21 cellular contexts compared by ENCODE assay signal in the genomic region with DNA sequence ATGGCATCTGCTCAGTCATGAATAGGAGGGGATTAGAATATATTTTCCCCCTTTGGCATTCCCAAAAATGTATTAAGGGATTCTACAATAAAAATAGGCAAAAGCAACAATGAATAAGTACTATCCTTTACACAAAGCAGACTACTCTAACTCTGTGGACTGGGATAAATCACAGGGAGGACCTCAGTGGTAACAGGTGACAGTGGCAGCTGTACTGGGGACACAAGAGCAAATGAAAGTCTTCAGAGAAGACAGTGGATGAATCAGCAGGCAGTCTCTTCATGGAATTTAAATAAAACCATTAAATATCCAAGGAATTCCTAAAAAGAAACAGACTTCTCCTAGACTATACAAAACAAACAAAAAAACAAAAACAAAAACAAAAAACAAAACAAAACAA. TPM values are rescaled to one million over a fixed set of nuclear protein-coding genes. Genes with fewer than 3 reads are reported as not detected.
DNase-seq lines count a peak whose midpoint lies in the region; FAIRE-seq and TF ChIP-seq lines count a peak whose summit lies in the region.
"Had no signal": no experiment of that assay in that cellular context is flagged by ENCODE, and none has a peak within 500 bp of the region (broad histone marks: within the 10 kb centered on the region; RNA-seq: fewer than 3 reads in every experiment).

No MANE protein-coding gene starts in this region.

- H3K27ac ChIP-seq in KMS-11 = peak overlapping the region; percentile 89

- no peak overlapping the region for H3K9ac ChIP-seq in KMS-11

- H3K36me3 Mint-ChIP-seq in nephron (ENCODE audit: low read depth) = peaks cover 12% of the 10 kb centered on the region

- peak overlapping the region; percentile 89 for H3K4me2 ChIP-seq in KMS-11
- H3K4me2 ChIP-seq: GM23338 had no signal

- no peaks in the 10 kb centered on the region for H3K9me3 Mint-ChIP-seq in nephron
- H3K9me3 Mint-ChIP-seq: GM23338; T-helper 1 cell treated with Interleukin-12 subunit alpha and Interleukin-12 subunit beta and Interleukin-4 antibody, amounts not matched to agents 30 μg/mL and 1 μg/mL, for 36 hours had no signal

- in situ Hi-C loops in G401 (cut with HindIII; ENCODE audit: low sequenced_read_pairs) = no loop called here

- H4K20me1 ChIP-seq in KMS-11 (ENCODE audit: insufficient read depth) = no peaks in the 10 kb centered on the region

- DNase-seq in G401 (ENCODE audit: low spot score) = peak; percentile 72
- peak; percentile 31 for DNase-seq in SHP77 treated with DMSO at 0.1 percent for 48 hours (lab: John Stamatoyannopoulos, UW)
- no peak for DNase-seq in SW 1271 (lab: John Stamatoyannopoulos, UW)
- no peak for DNase-seq in NCI-H774 (lab: John Stamatoyannopoulos, UW)
- no peak for DNase-seq in HTR-8/SVneo (ENCODE audit: insufficient read length, low spot score)
- DNase-seq: BE2C, Kasumi-1, MM.1S, NCI-H1048, NCI-H1436 treated with DMSO at 0.1 percent for 48 hours, NCI-H2029 treated with DMSO at 0.1 percent for 48 hours, NCI-H345, NCI-H526, T1000 had no signal

- peak overlapping the region in 2 of 3 experiments; percentile 3 to 45 for H3K4me3 Mint-ChIP-seq in nephron
- H3K4me3 Mint-ChIP-seq: GM23338; T-helper 1 cell treated with Interleukin-12 subunit alpha and Interleukin-12 subunit beta and Interleukin-4 antibody, amounts not matched to agents 30 μg/mL and 1 μg/mL, for 36 hours had no signal

- no peak overlapping the region for H3K4me3 ChIP-seq in KMS-11 (IDR thresholded peaks at IDR 0.05; ENCODE audit: insufficient read depth, low read depth, low read length)
- H3K4me3 ChIP-seq: GM23338, HAP-1 had no signal

- H3K27ac Mint-ChIP-seq in nephron = peak overlapping the region; percentile 22 to 80 (median 45)
- H3K27ac Mint-ChIP-seq: GM23338; T-helper 1 cell treated with Interleukin-12 subunit alpha and Interleukin-12 subunit beta and Interleukin-4 antibody, amounts not matched to agents 30 μg/mL and 1 μg/mL, for 36 hours had no signal

- peaks cover 57% of the 10 kb centered on the region for H3K4me1 Mint-ChIP-seq in nephron

- H3K79me2 ChIP-seq in KMS-11 (ENCODE audit: insufficient read depth, low read depth) = no peaks in the 10 kb centered on the region

- peaks cover 5% of the 10 kb centered on the region for H3K27me3 Mint-ChIP-seq in nephron (ENCODE audit: low read depth)

- TF ChIP-seq CTCF in KMS-11 (conservative IDR thresholded peaks at IDR 0.05; ENCODE audit: low read depth, low read length) (no peak), nephron (IDR thresholded peaks at IDR 0.05; ENCODE audit: unreplicated experiment in 3 of 3) (no peak)

- H3K36me3 ChIP-seq in KMS-11 (ENCODE audit: insufficient read depth) = no peaks in the 10 kb centered on the region
- H3K36me3 ChIP-seq: BE2C, HAP-1 had no signal

- H3K27me3 ChIP-seq in KMS-11 (ENCODE audit: insufficient read depth, low read depth) = no peaks in the 10 kb centered on the region
- H3K27me3 ChIP-seq: BE2C had no signal

- H2AFZ ChIP-seq in KMS-11 (ENCODE audit: low read depth) = no peak overlapping the region
- H2AFZ ChIP-seq: GM23338 had no signal

- no peak for FAIRE-seq in HTR-8/SVneo (lab: Jason Lieb, UNC)
- FAIRE-seq: G401.6, GM12892 had no signal

- peaks cover 81% of the 10 kb centered on the region for H3K4me1 ChIP-seq in KMS-11 (ENCODE audit: low read depth, poor library complexity, severe bottlenecking)

RNA-seq across cellular contexts. Expression of a gene that starts 4.8 kb away (rescaled TPM):
- not detected in 2 replicates for total RNA-seq in G401 (2014; rRNA removed; shearing (Covaris generic))

Comparison
In these comparisons a context has a peak if more than half of its experiments do, and no peak if none do; other contexts are left out.
1. DNase-seq: peak in G401 (single experiment) and SHP77 treated with DMSO at 0.1 percent for 48 hours (single experiment); none in SW 1271 (0 of 2), NCI-H774 (single experiment) and HTR-8/SVneo (single experiment).